Comparison of ENCODE assay signal across 8 cellular contexts in the genomic region with DNA sequence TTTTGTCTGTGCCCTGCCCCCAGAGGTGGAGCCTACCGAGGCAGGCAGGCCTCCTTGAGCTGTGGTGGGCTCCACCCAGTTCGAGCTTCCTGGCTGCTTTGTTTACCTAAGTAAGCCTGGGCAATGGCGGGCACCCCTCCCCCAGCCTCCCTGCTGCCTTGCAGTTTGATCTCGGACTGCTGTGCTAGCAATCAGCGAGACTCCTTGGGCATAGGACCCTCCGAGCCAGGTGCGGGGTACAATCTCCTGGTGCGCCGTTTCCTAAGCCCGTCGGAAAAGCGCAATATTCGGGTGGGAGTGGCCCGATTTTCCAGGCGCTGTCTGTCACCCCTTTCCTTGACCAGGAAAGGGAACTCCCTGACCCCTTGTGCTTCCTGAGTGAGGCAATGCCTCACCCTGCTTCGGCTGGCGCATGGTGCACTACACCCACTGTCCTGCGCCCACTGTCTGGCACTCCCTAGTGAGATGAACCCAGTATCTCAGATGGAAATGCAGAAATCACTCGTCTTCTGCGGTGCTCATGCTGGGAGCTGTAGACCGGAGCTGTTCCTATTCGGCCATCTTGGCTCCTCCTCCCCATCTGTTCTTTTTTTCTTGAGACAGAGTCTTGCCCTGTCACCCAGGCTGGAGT. TPM values are rescaled to one million over a fixed set of nuclear protein-coding genes. Genes with fewer than 3 reads are reported as not detected.
DNase-seq lines count a peak whose midpoint lies in the region; ATAC-seq, FAIRE-seq and TF ChIP-seq lines count a peak whose summit lies in the region.
"Not testable (repeated sequence)": the region's sequence is repeated elsewhere in the genome, so short reads cannot be mapped to it uniquely, and the experiment has no call there.

No MANE protein-coding gene starts in this region.

- H3K27ac ChIP-seq in A549 (peak overlapping the region; percentile 85 to 87), PC-9 (0 out of 2 replicates have a peak overlapping the region, but pooled peaks have one; percentile 12)
- not testable (repeated sequence) for H3K27ac ChIP-seq in right cardiac atrium (ENCODE audit: low read length); naive thymus-derived CD4-positive, alpha-beta T cell (ENCODE audit: low read depth, low read length)

- CTCF ChIA-PET in A549 (lab: Yijun Ruan, JAX) = interaction anchor here (1.3 kb wide), 1 partner anchor 553 kb away, joined by 4 read pairs; no protein-coding TSS in a partner anchor
- CTCF ChIA-PET in PC-9 (lab: Charles Lee); naive thymus-derived CD4-positive, alpha-beta T cell (lab: Charles Lee): not testable (repeated sequence)

- H3K4me2 ChIP-seq in A549 (peak overlapping the region; percentile 70), PC-9 (peak overlapping the region; percentile 76)

- not testable (repeated sequence) for H3K9me2 ChIP-seq in PC-9 (ENCODE audit: insufficient read depth)

- H3K4me3 ChIP-seq in A549 = peak overlapping the region; percentile 44
- H3K4me3 ChIP-seq in PC-9 = peak overlapping the region; percentile 57
- not testable (repeated sequence) for H3K4me3 ChIP-seq in right cardiac atrium (ENCODE audit: low read length); naive thymus-derived CD4-positive, alpha-beta T cell (ENCODE audit: low read length)

- peak overlapping the region; percentile 22 for H3K4me3 Mint-ChIP-seq in activated naive CD8-positive, alpha-beta T cell treated with anti-CD3 and anti-CD28 coated beads, Interleukin-2, amount 10 ng/mL, durations not matched to agents 7 days and 5 days
- peak overlapping the region in 9 of 10 donors; percentile 17 to 66 (median 52) for H3K4me3 Mint-ChIP-seq in naive thymus-derived CD4-positive, alpha-beta T cell

- H3K4me1 Mint-ChIP-seq in activated naive CD8-positive, alpha-beta T cell treated with anti-CD3 and anti-CD28 coated beads, Interleukin-2, amount 10 ng/mL, durations not matched to agents 7 days and 5 days = peaks cover 11% of the 10 kb centered on the region
- peaks cover 10 to 43% (median 33%) of the 10 kb centered on the region in 7 donors for H3K4me1 Mint-ChIP-seq in naive thymus-derived CD4-positive, alpha-beta T cell

- TF ChIP-seq RAD21 in A549 (conservative IDR thresholded peaks at IDR 0.05 in 1 of 2, IDR thresholded peaks at IDR 0.05 in 1 of 2) = not testable (repeated sequence)

- H3K36me3 ChIP-seq in PC-9 (ENCODE audit: low read depth) = not testable (repeated sequence)
- H3K36me3 ChIP-seq in naive thymus-derived CD4-positive, alpha-beta T cell (ENCODE audit: control insufficient read depth in 2 of 3, insufficient read depth in 3 of 3, low read length in 3 of 3) = peaks cover 0 to 12% (median 3%) of the 10 kb centered on the region in 3 experiments

- not testable (repeated sequence) for H3K4me1 ChIP-seq in A549; PC-9 (replicated peaks; ENCODE audit: insufficient read depth); right cardiac atrium (ENCODE audit: control insufficient read depth, insufficient read depth, low read length); naive thymus-derived CD4-positive, alpha-beta T cell (ENCODE audit: control insufficient read depth in 2 of 2, insufficient read depth in 2 of 2, low read length in 2 of 2)

- DNase-seq in A549 (ENCODE audit: low read depth in 1 of 2, low spot score in 1 of 2) (peak in 1 of 2 experiments; percentile 48), ELF-1 (ENCODE audit: low read depth, low spot score) (peak; percentile 53), Kasumi-1 (lab: John Stamatoyannopoulos, UW) (peak; percentile 7 to 11), PC-9 (peak in 1 of 2 experiments; percentile 52), right cardiac atrium (peak; percentile 34 to 74 (median 74))
- DNase-seq in activated CD4-positive, alpha-beta T cell treated with anti-CD3 and anti-CD28 coated beads, Interleukin-2, amount 50 U/mL, for 1 hour = peak; percentile 10
- peak; percentile 38 for DNase-seq in activated naive CD8-positive, alpha-beta T cell treated with anti-CD3 and anti-CD28 coated beads, Interleukin-2, amount 10 ng/mL, durations not matched to agents 7 days and 5 days
- peak in 6 of 9 donors; percentile 25 to 58 (median 46) for DNase-seq in naive thymus-derived CD4-positive, alpha-beta T cell

- not testable (repeated sequence) for H4K20me1 ChIP-seq in PC-9 (ENCODE audit: insufficient read depth)

- not testable (repeated sequence) for H3K36me3 Mint-ChIP-seq in activated naive CD8-positive, alpha-beta T cell treated with anti-CD3 and anti-CD28 coated beads, Interleukin-2, amount 10 ng/mL, durations not matched to agents 7 days and 5 days
- peaks cover 0 to 21% (median 12%) of the 10 kb centered on the region in 5 donors for H3K36me3 Mint-ChIP-seq in naive thymus-derived CD4-positive, alpha-beta T cell

- not testable (repeated sequence) for H3K27me3 ChIP-seq in PC-9 (ENCODE audit: insufficient read depth, low read depth); right cardiac atrium (ENCODE audit: control insufficient read depth, insufficient read depth); naive thymus-derived CD4-positive, alpha-beta T cell (ENCODE audit: control insufficient read depth in 2 of 2, insufficient read depth in 2 of 2, low read length in 2 of 2)

- not testable (repeated sequence) for H3F3A ChIP-seq in PC-9 (ENCODE audit: insufficient read depth, low read depth)

- H3K9me3 Mint-ChIP-seq in activated naive CD8-positive, alpha-beta T cell treated with anti-CD3 and anti-CD28 coated beads, Interleukin-2, amount 10 ng/mL, durations not matched to agents 7 days and 5 days = not testable (repeated sequence)
- peaks cover 0 to 23% (median 3%) of the 10 kb centered on the region in 11 donors for H3K9me3 Mint-ChIP-seq in naive thymus-derived CD4-positive, alpha-beta T cell

- not testable (repeated sequence) for H3K9me3 ChIP-seq in A549; PC-9 (ENCODE audit: insufficient read depth, low read depth); right cardiac atrium (ENCODE audit: control insufficient read depth, low read length); naive thymus-derived CD4-positive, alpha-beta T cell (ENCODE audit: control insufficient read depth in 2 of 3, low read length in 3 of 3)

- POLR2A ChIA-PET in A549 (lab: Yijun Ruan, JAX) = interaction anchor here (0.6 to 1.4 kb wide), 2 partner anchors 9 to 69 kb away, joined by 3 read pairs; no protein-coding TSS in a partner anchor
- POLR2A ChIA-PET in PC-9 (lab: Charles Lee; ENCODE audit: unreplicated experiment); naive thymus-derived CD4-positive, alpha-beta T cell (lab: Charles Lee): not testable (repeated sequence)
- POLR2A ChIA-PET in activated naive CD8-positive, alpha-beta T cell treated with anti-CD3 and anti-CD28 coated beads, Interleukin-2, amount 10 ng/mL, durations not matched to agents 7 days and 5 days (lab: Charles Lee) = interaction anchor here (0.6 kb wide), 1 partner anchor 12 kb away, joined by 3 read pairs; no protein-coding TSS in a partner anchor

- 5% methylated on average over 17 of the region's 22 CpGs for WGBS in A549 (ENCODE audit: missing lambda C conversion rate)
- WGBS in right cardiac atrium = 74% methylated on average over 22 of the region's 22 CpGs

- intact Hi-C loops in PC-9 (cut with micrococcal nuclease; ENCODE audit: unreplicated experiment); right cardiac atrium (cut with DNase I): not testable (repeated sequence)
- intact Hi-C loops in naive thymus-derived CD4-positive, alpha-beta T cell (cut with micrococcal nuclease) = loop anchor here in 1 of 2 donors (1.0 kb wide), 1 partner anchor 7 kb away; a partner anchor contains a TSS

- not testable (repeated sequence) for FAIRE-seq in A549 (lab: Jason Lieb, UNC)

- not testable (repeated sequence) for H3K27me3 Mint-ChIP-seq in activated naive CD8-positive, alpha-beta T cell treated with anti-CD3 and anti-CD28 coated beads, Interleukin-2, amount 10 ng/mL, durations not matched to agents 7 days and 5 days
- H3K27me3 Mint-ChIP-seq in naive thymus-derived CD4-positive, alpha-beta T cell = peaks cover 0 to 20% (median 0%) of the 10 kb centered on the region in 5 donors

- TF ChIP-seq EP300 in A549 (IDR thresholded peaks at IDR 0.05) = not testable (repeated sequence)

- not testable (repeated sequence) for H3K79me2 ChIP-seq in PC-9 (ENCODE audit: low read depth)

- BruUV-seq in PC-9 (replicated peaks; lab: Mats Ljungman, UMichigan) = not testable (repeated sequence)

- TF ChIP-seq POLR2A in A549 (IDR thresholded peaks at IDR 0.05; ENCODE audit: low read length) = not testable (repeated sequence)

- peak overlapping the region; percentile 76 for H2AFZ ChIP-seq in PC-9

- peak in 1 of 2 experiments; percentile 88; a peak in 3 of 6 replicates for ATAC-seq in A549
- ATAC-seq in activated naive CD8-positive, alpha-beta T cell treated with anti-CD3 and anti-CD28 coated beads, Interleukin-2, amount 10 ng/mL, durations not matched to agents 7 days and 5 days (ENCODE audit: low read depth); right cardiac atrium; naive thymus-derived CD4-positive, alpha-beta T cell: not testable (repeated sequence)

- not testable (repeated sequence) for TF ChIP-seq CTCF in A549 (IDR thresholded peaks at IDR 0.05); PC-9 (conservative IDR thresholded peaks at IDR 0.05)

- H3K27ac Mint-ChIP-seq in activated naive CD8-positive, alpha-beta T cell treated with anti-CD3 and anti-CD28 coated beads, Interleukin-2, amount 10 ng/mL, durations not matched to agents 7 days and 5 days = not testable (repeated sequence)
- H3K27ac Mint-ChIP-seq in naive thymus-derived CD4-positive, alpha-beta T cell = peak overlapping the region in 7 of 9 donors; percentile 42 to 83 (median 65)

TF ChIP-seq in A549, 52 proteins besides CTCF, POLR2A, EP300 and RAD21 (continues in another document):
- peak in 1 of 2 experiments; percentile 27; a peak in 1 of 4 replicates for TF ChIP-seq CEBPB (IDR thresholded peaks at IDR 0.05)

RNA-seq across cellular contexts. Expression of a gene that starts 7.2 kb away (rescaled TPM):
- polyA plus RNA-seq in A549 (2011; rRNA removed) (66.1 and 69.5 TPM in 2 replicates), A549 (2017; fragmentation: RNase III; extraction: RNeasy Plus Mini Kit Qiagen cat#74134 plus additional on column Dnase treatment) (31.5 to 35.7 TPM (median 33.9 TPM) in 3 replicates), right cardiac atrium (12.6 TPM)
- polyA plus RNA-seq in A549 (2012; cell fraction: cytosol; rRNA removed) = 49.4 and 52.1 TPM in 2 replicates
- polyA plus RNA-seq in A549 (2012; cell fraction: nucleus; rRNA removed) = 40.8 and 47.9 TPM in 2 replicates
- polyA minus RNA-seq in A549 (2011; rRNA and poly(A)+ RNA removed) = 49.2 and 55.3 TPM in 2 replicates
- total RNA-seq in PC-9 (2021) (45.0 and 64.7 TPM in 2 replicates), right cardiac atrium (10 to 100 TPM; 26.4 to 35.0 (median 28.5) TPM)
- total RNA-seq in activated naive CD8-positive, alpha-beta T cell treated with anti-CD3 and anti-CD28 coated beads, Interleukin-2, amount 10 ng/mL, durations not matched to agents 7 days and 5 days = 10 to 100 TPM; 52.5 to 63.7 TPM
- total RNA-seq in naive thymus-derived CD4-positive, alpha-beta T cell = 10 to 100 TPM; 46.1 to 72.1 (median 60.0) TPM
- 10 to 100 TPM; 30.6 to 53.4 TPM for polyA plus RNA-seq in naive thymus-derived CD4-positive, alpha-beta T cell
